Comparison of ENCODE assay signal across 1 cellular context in genomic region chr3:54083901-54084300, GRCh38.
TF ChIP-seq lines count a peak whose summit lies in the region.

No MANE protein-coding gene starts in this region.

TF ChIP-seq in GM23338, 12 proteins besides CTCF, POLR2A, EP300 and RAD21 (continued from another document):
- TF ChIP-seq, protein P1, sequence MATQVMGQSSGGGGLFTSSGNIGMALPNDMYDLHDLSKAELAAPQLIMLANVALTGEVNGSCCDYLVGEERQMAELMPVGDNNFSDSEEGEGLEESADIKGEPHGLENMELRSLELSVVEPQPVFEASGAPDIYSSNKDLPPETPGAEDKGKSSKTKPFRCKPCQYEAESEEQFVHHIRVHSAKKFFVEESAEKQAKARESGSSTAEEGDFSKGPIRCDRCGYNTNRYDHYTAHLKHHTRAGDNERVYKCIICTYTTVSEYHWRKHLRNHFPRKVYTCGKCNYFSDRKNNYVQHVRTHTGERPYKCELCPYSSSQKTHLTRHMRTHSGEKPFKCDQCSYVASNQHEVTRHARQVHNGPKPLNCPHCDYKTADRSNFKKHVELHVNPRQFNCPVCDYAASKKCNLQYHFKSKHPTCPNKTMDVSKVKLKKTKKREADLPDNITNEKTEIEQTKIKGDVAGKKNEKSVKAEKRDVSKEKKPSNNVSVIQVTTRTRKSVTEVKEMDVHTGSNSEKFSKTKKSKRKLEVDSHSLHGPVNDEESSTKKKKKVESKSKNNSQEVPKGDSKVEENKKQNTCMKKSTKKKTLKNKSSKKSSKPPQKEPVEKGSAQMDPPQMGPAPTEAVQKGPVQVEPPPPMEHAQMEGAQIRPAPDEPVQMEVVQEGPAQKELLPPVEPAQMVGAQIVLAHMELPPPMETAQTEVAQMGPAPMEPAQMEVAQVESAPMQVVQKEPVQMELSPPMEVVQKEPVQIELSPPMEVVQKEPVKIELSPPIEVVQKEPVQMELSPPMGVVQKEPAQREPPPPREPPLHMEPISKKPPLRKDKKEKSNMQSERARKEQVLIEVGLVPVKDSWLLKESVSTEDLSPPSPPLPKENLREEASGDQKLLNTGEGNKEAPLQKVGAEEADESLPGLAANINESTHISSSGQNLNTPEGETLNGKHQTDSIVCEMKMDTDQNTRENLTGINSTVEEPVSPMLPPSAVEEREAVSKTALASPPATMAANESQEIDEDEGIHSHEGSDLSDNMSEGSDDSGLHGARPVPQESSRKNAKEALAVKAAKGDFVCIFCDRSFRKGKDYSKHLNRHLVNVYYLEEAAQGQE (IDR thresholded peaks at IDR 0.05; ENCODE audit: unreplicated experiment): no peak
- TF ChIP-seq ZNF331 (CRISPR knock-in tag; IDR thresholded peaks at IDR 0.05; ENCODE audit: low read depth) (no peak), EZH2 (IDR thresholded peaks at IDR 0.05; ENCODE audit: low read depth, unreplicated experiment) (no peak), POLR2AphosphoS5 (IDR thresholded peaks at IDR 0.05; ENCODE audit: low read depth) (no peak), NANOG (IDR thresholded peaks at IDR 0.05; ENCODE audit: borderline replicate concordance) (no peak), ETS1 (IDR thresholded peaks at IDR 0.05) (no peak), ZNF114 (CRISPR knock-in tag; IDR thresholded peaks at IDR 0.05) (no peak), CREB1 (CRISPR knock-in tag; IDR thresholded peaks at IDR 0.05; ENCODE audit: low read depth) (no peak), STAT1 (IDR thresholded peaks at IDR 0.05; ENCODE audit: unreplicated experiment) (no peak)
